ENCODE assay signal across 1 cellular context in the genomic region with DNA sequence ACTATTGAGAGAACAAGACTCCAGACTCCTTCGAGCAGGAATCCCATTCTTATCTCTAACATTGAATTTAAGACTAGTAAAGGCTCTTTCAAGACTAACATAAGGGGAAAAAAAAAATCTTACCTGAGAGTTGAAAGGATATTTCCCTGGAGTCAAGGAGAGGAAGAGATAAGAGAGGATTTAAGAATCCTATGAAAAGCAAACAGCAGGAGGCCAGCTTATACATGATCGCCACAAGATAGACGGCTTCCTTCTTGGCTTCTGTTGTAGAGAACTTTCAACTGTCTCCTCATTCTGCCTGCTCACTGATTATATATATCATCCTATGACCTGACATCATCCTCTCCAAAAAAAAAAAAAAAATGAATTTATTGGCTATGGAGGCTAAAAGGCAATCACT.
TF ChIP-seq lines count a peak whose summit lies in the region.

A gene with protein sequence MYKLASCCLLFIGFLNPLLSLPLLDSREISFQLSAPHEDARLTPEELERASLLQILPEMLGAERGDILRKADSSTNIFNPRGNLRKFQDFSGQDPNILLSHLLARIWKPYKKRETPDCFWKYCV (minus strand): TSS at position 288 of the 400 bp plus-strand sequence. CDS start 62 bp downstream, at position 226.

TF ChIP-seq in H1, 55 proteins besides CTCF, POLR2A, EP300 and RAD21:
- TF ChIP-seq CBX8 (IDR thresholded peaks at IDR 0.05; ENCODE audit: borderline replicate concordance, low read depth, low read length), result no peak
- no peak for TF ChIP-seq BACH1 (IDR thresholded peaks at IDR 0.05; ENCODE audit: low read length)
- TF ChIP-seq KDM4A (IDR thresholded peaks at IDR 0.05; ENCODE audit: low read depth, low read length, severe bottlenecking), result no peak
- no peak for TF ChIP-seq KDM5A (IDR thresholded peaks at IDR 0.05; ENCODE audit: low read length)
- TF ChIP-seq ASH2L (IDR thresholded peaks at IDR 0.05; ENCODE audit: low read length), result no peak
- no peak for TF ChIP-seq CBX5 (IDR thresholded peaks at IDR 0.05; ENCODE audit: low read depth, low read length)
- no peak for TF ChIP-seq POU5F1 (IDR thresholded peaks at IDR 0.05; ENCODE audit: low read depth, low read length)
- no peak for TF ChIP-seq YY1 (IDR thresholded peaks at IDR 0.05; ENCODE audit: low read depth, low read length)
- TF ChIP-seq GTF2F1 (IDR thresholded peaks at IDR 0.05; ENCODE audit: borderline replicate concordance, low read depth, low read length), result no peak
- TF ChIP-seq FOSL1 (IDR thresholded peaks at IDR 0.05; ENCODE audit: insufficient read depth, low read depth, low read length), result no peak
- TF ChIP-seq, protein P1, sequence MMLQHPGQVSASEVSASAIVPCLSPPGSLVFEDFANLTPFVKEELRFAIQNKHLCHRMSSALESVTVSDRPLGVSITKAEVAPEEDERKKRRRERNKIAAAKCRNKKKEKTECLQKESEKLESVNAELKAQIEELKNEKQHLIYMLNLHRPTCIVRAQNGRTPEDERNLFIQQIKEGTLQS (IDR thresholded peaks at IDR 0.05; ENCODE audit: insufficient read depth, low read depth, low read length), result no peak
- TF ChIP-seq SP2 (IDR thresholded peaks at IDR 0.05; ENCODE audit: low read length), result no peak
- no peak for TF ChIP-seq CTBP2 (IDR thresholded peaks at IDR 0.05; ENCODE audit: borderline replicate concordance, insufficient read depth, insufficient read length, low read length)
- no peak for TF ChIP-seq NRF1 (IDR thresholded peaks at IDR 0.05; ENCODE audit: low read depth, low read length)
- TF ChIP-seq, protein P2, sequence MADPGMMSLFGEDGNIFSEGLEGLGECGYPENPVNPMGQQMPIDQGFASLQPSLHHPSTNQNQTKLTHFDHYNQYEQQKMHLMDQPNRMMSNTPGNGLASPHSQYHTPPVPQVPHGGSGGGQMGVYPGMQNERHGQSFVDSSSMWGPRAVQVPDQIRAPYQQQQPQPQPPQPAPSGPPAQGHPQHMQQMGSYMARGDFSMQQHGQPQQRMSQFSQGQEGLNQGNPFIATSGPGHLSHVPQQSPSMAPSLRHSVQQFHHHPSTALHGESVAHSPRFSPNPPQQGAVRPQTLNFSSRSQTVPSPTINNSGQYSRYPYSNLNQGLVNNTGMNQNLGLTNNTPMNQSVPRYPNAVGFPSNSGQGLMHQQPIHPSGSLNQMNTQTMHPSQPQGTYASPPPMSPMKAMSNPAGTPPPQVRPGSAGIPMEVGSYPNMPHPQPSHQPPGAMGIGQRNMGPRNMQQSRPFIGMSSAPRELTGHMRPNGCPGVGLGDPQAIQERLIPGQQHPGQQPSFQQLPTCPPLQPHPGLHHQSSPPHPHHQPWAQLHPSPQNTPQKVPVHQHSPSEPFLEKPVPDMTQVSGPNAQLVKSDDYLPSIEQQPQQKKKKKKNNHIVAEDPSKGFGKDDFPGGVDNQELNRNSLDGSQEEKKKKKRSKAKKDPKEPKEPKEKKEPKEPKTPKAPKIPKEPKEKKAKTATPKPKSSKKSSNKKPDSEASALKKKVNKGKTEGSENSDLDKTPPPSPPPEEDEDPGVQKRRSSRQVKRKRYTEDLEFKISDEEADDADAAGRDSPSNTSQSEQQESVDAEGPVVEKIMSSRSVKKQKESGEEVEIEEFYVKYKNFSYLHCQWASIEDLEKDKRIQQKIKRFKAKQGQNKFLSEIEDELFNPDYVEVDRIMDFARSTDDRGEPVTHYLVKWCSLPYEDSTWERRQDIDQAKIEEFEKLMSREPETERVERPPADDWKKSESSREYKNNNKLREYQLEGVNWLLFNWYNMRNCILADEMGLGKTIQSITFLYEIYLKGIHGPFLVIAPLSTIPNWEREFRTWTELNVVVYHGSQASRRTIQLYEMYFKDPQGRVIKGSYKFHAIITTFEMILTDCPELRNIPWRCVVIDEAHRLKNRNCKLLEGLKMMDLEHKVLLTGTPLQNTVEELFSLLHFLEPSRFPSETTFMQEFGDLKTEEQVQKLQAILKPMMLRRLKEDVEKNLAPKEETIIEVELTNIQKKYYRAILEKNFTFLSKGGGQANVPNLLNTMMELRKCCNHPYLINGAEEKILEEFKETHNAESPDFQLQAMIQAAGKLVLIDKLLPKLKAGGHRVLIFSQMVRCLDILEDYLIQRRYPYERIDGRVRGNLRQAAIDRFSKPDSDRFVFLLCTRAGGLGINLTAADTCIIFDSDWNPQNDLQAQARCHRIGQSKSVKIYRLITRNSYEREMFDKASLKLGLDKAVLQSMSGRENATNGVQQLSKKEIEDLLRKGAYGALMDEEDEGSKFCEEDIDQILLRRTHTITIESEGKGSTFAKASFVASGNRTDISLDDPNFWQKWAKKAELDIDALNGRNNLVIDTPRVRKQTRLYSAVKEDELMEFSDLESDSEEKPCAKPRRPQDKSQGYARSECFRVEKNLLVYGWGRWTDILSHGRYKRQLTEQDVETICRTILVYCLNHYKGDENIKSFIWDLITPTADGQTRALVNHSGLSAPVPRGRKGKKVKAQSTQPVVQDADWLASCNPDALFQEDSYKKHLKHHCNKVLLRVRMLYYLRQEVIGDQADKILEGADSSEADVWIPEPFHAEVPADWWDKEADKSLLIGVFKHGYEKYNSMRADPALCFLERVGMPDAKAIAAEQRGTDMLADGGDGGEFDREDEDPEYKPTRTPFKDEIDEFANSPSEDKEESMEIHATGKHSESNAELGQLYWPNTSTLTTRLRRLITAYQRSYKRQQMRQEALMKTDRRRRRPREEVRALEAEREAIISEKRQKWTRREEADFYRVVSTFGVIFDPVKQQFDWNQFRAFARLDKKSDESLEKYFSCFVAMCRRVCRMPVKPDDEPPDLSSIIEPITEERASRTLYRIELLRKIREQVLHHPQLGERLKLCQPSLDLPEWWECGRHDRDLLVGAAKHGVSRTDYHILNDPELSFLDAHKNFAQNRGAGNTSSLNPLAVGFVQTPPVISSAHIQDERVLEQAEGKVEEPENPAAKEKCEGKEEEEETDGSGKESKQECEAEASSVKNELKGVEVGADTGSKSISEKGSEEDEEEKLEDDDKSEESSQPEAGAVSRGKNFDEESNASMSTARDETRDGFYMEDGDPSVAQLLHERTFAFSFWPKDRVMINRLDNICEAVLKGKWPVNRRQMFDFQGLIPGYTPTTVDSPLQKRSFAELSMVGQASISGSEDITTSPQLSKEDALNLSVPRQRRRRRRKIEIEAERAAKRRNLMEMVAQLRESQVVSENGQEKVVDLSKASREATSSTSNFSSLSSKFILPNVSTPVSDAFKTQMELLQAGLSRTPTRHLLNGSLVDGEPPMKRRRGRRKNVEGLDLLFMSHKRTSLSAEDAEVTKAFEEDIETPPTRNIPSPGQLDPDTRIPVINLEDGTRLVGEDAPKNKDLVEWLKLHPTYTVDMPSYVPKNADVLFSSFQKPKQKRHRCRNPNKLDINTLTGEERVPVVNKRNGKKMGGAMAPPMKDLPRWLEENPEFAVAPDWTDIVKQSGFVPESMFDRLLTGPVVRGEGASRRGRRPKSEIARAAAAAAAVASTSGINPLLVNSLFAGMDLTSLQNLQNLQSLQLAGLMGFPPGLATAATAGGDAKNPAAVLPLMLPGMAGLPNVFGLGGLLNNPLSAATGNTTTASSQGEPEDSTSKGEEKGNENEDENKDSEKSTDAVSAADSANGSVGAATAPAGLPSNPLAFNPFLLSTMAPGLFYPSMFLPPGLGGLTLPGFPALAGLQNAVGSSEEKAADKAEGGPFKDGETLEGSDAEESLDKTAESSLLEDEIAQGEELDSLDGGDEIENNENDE (IDR thresholded peaks at IDR 0.05; ENCODE audit: insufficient replicate concordance, low read length), result no peak
TF ChIP-seq in H1: peak in this region for 0.
